ENCODE assay signal across 8 cellular contexts in the genomic region with DNA sequence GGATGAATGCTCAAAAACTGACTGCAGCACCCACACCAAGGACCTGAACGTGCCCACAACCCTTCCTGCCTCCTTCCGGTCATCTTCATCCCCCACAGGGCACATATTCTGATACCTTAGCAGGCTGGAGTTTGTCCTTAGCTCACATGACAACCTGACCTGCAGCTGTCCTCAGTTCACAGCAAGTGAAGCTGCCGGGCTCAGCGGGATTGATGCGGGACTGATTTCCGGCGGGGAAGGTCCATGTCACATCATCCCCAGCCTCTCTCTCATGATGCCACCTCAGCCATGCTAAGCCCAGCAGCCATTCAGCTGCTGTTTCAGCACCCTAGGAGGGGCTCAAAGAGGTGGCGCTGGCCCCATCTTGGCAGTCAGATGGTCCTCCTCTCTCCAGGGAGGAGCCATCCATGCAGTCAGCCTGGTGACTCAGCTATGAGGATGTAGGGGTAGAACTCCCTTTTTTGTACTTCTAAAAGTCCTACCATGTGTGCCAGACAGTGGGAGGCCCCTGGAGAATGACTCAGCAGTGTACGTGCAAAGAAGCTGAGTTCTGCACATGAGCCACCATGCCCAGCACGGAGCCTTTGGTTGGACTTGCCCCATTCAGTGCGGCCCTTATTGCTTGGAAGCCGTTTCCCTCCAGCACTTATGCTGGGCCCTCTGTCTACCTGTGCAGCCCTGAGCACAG. TPM values are rescaled to one million over a fixed set of nuclear protein-coding genes. Genes with fewer than 3 reads are reported as not detected.
DNase-seq lines count a peak whose midpoint lies in the region; ATAC-seq and TF ChIP-seq lines count a peak whose summit lies in the region.

No MANE protein-coding gene starts in this region.

- 66% methylated on average over 12 of the region's 12 CpGs for WGBS in smooth muscle cell (ENCODE audit: low lambda C conversion rate)

- DNase-seq in HFF-Myc (ENCODE audit: extremely low read depth, low read depth): peak; percentile 97
- peak; percentile 10 for DNase-seq in SIG-M5 (lab: John Stamatoyannopoulos, UW)
- DNase-seq in fibroblast of mammary gland (ENCODE audit: low read depth): peak; percentile 99
- DNase-seq in smooth muscle cell (lab: John Stamatoyannopoulos, UW; ENCODE audit: unreplicated experiment): peak; percentile 33
- no peak for DNase-seq in GM19240 (ENCODE audit: insufficient read length, low spot score)
- DNase-seq in NCI-H524 (lab: John Stamatoyannopoulos, UW): no peak
- no peak for DNase-seq in effector CD4-positive, alpha-beta T cell

- H3K4me1 ChIP-seq in smooth muscle cell (ENCODE audit: low read depth): peaks cover 10% of the 10 kb centered on the region

- no peak for TF ChIP-seq CTCF in HFF-Myc (IDR thresholded peaks at IDR 0.05; ENCODE audit: low read depth, low read length, missing control alignments)
- no peak for TF ChIP-seq CTCF in fibroblast of mammary gland (conservative IDR thresholded peaks at IDR 0.05; ENCODE audit: control insufficient read depth, insufficient read depth, low read depth, low read length)
- no peak for TF ChIP-seq CTCF in smooth muscle cell (IDR thresholded peaks at IDR 0.05; ENCODE audit: borderline replicate concordance, insufficient read depth, poor library complexity, severe bottlenecking)

- H3K36me3 ChIP-seq in smooth muscle cell (ENCODE audit: low read depth): no peaks in the 10 kb centered on the region

- ATAC-seq in GM19463 (IDR thresholded peaks at IDR 0.05; ENCODE audit: unreplicated experiment): no peak

- H3K9ac ChIP-seq in smooth muscle cell (ENCODE audit: low read depth): no peak overlapping the region

- peak overlapping the region; percentile 30 for H3K4me2 ChIP-seq in smooth muscle cell

- H3K4me3 ChIP-seq in HFF-Myc (replicated peaks; ENCODE audit: low read depth, low read length): no peak overlapping the region
- peak overlapping the region; percentile 32 for H3K4me3 ChIP-seq in fibroblast of mammary gland (ENCODE audit: control insufficient read depth, low read depth, low read length)
- H3K4me3 ChIP-seq in smooth muscle cell: no peak overlapping the region

- H3F3A ChIP-seq in smooth muscle cell (ENCODE audit: low read depth): peaks cover 9% of the 10 kb centered on the region

- H2AFZ ChIP-seq in smooth muscle cell (ENCODE audit: low read depth): peak overlapping the region; percentile 12

- H3K27ac ChIP-seq in smooth muscle cell (ENCODE audit: low read depth): peak overlapping the region; percentile 70

- no peaks in the 10 kb centered on the region for H3K79me2 ChIP-seq in smooth muscle cell (ENCODE audit: low read depth)

- no peaks in the 10 kb centered on the region for H4K20me1 ChIP-seq in smooth muscle cell (ENCODE audit: low read depth)

- no peaks in the 10 kb centered on the region for H3K27me3 ChIP-seq in smooth muscle cell (ENCODE audit: low read depth)

- no peaks in the 10 kb centered on the region for H3K9me3 ChIP-seq in smooth muscle cell (replicated peaks; ENCODE audit: low read depth)

RNA-seq across cellular contexts. Expression of gene CA12, which starts 9.5 kb away (rescaled TPM):
- total RNA-seq in smooth muscle cell: 12.5 and 14.0 TPM in 2 replicates
- 9.2 and 13.5 TPM in 2 replicates for polyA plus RNA-seq in smooth muscle cell

Comparison
In these comparisons a context has a peak if more than half of its experiments do, and no peak if none do; other contexts are left out.
1. DNase-seq: peak in HFF-Myc (single experiment), SIG-M5 (single experiment), fibroblast of mammary gland (single experiment) and smooth muscle cell (single experiment); none in GM19240 (single experiment), NCI-H524 (0 of 2) and effector CD4-positive, alpha-beta T cell (single experiment).